ENCODE assay signal across 8 cellular contexts in the genomic region with DNA sequence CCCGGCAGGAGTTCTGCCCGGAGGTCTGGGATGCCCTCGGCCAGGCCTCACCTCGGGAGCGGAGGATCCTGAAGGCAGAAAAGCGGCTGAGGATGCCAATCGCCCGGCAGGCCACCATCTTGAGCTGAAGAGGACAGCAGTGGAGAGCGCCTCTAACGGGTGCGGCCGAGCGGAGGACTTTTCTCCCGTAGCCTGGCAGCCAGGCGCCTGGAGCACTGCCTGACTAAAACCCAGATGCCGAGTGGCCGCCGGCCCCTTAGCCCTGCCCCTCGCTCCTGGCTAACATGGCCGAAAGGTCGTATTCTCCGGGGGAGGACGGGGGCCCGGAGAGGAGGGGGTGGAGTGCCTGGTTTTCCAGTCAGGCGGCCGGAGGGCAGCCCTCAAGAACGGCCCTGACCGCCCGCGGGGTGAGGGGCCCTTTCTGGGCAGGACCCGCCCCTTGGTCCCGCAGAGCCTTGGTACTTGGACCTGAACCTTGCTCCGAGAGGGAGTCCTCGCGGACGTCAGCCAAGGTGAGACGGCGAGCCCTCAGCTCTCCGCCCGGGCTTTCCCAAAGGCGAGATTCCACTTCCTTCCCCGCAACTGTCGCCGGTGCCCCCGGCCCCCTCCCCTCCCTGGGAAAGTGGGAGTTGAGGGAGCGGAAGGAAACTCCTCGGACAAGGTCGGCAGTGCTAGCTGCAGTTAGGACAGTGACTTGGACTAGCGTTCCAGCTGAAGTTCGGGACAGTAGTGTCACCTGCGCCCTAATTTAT. TPM values are rescaled to one million over a fixed set of nuclear protein-coding genes. Genes with fewer than 3 reads are reported as not detected.
DNase-seq lines count a peak whose midpoint lies in the region; ATAC-seq and TF ChIP-seq lines count a peak whose summit lies in the region.

Gene HADHA, minus strand, starts transcription at position 154 of the 752 bp plus-strand sequence. Its CDS starts 36 bp downstream, at position 118.
Gene HADHB, plus strand, starts transcription at position 461 of the 752 bp plus-strand sequence. CDS start 9,316 bp downstream, outside the sequence.

- peak within 1 kb of the TSS; percentile 82 for H2AFZ ChIP-seq in Karpas-422 (ENCODE audit: low read length)

- H3K4me1 Mint-ChIP-seq in natural killer cell = peaks cover 56 to 60% of the 10 kb centered on the region in 2 donors

- no peaks in the 10 kb centered on the region for H3K9me3 Mint-ChIP-seq in natural killer cell

- no peaks in the 10 kb centered on the region for H3K9me3 ChIP-seq in Karpas-422 (ENCODE audit: low read length)

- ATAC-seq in GM21786 (IDR thresholded peaks at IDR 0.05; ENCODE audit: unreplicated experiment) = peak; percentile 60
- ATAC-seq in natural killer cell = peak; percentile 82 to 94 (median 87)

- H3K36me3 ChIP-seq in Karpas-422 (ENCODE audit: insufficient read depth, low read length) = no peaks in the 10 kb centered on the region

- TF ChIP-seq CTCF in fibroblast of mammary gland (conservative IDR thresholded peaks at IDR 0.05; ENCODE audit: control insufficient read depth, insufficient read depth, low read depth, low read length) = no peak
- no peak for TF ChIP-seq CTCF in natural killer cell (IDR thresholded peaks at IDR 0.05)

- no peaks in the 10 kb centered on the region for H3K9me2 ChIP-seq in Karpas-422 (replicated peaks; ENCODE audit: insufficient read depth, low read length)

- no peaks in the 10 kb centered on the region for H3K36me3 Mint-ChIP-seq in natural killer cell

- H3K4me3 ChIP-seq in Karpas-422 (ENCODE audit: low read length) (peak within 1 kb of the TSS; percentile 95), fibroblast of mammary gland (ENCODE audit: control insufficient read depth, low read depth, low read length) (peak within 1 kb of the TSS; percentile 97)

- H3K27me3 ChIP-seq in Karpas-422 (ENCODE audit: low read length) = no peaks in the 10 kb centered on the region

- H3K27ac ChIP-seq in Karpas-422 (ENCODE audit: low read length) = peak within 1 kb of the TSS; percentile 81

- peak within 1 kb of the TSS; percentile 95 for H3K4me2 ChIP-seq in Karpas-422 (ENCODE audit: low read depth, low read length, poor library complexity, severe bottlenecking)

- intact Hi-C loops in natural killer cell (cut with micrococcal nuclease) = loop anchor here (1.0 to 2.0 kb wide), 3 partner anchors 54 to 101 kb away; no protein-coding TSS in a partner anchor

- H3K4me1 ChIP-seq in Karpas-422 (ENCODE audit: low read length) = peaks cover 56% of the 10 kb centered on the region

- no peaks in the 10 kb centered on the region; the same call in 1 of the 2 replicates for H4K20me1 ChIP-seq in Karpas-422 (ENCODE audit: insufficient read depth, low read depth, low read length)

- peak within 1 kb of the TSS; percentile 100 for H3K4me3 Mint-ChIP-seq in natural killer cell

- peak; percentile 93 for DNase-seq in Daoy (ENCODE audit: low read depth)
- peak; percentile 93 for DNase-seq in Karpas-422
- peak; percentile 92 for DNase-seq in RPMI8226
- peak; percentile 61 to 72 for DNase-seq in activated T-helper 1 cell treated with anti-CD3 and anti-CD28 coated beads, Interleukin-2, amount 50 U/mL, for 16 hours (ENCODE audit: low read depth in 1 of 2, low spot score in 1 of 2)
- peak; percentile 91 for DNase-seq in fibroblast of mammary gland (ENCODE audit: low read depth)
- DNase-seq in natural killer cell = peak; percentile 83
- peak; percentile 84 for DNase-seq in stimulated activated naive CD4-positive, alpha-beta T cell treated with Interleukin-2 at 50 U/mL for 16 hours (lab: John Stamatoyannopoulos, UW)

- H3K9ac ChIP-seq in Karpas-422 (ENCODE audit: low read length) = peak within 1 kb of the TSS; percentile 89

- H3K27me3 Mint-ChIP-seq in natural killer cell (ENCODE audit: low read depth in 2 of 2) = no peaks in the 10 kb centered on the region

- H3K79me2 ChIP-seq in Karpas-422 (ENCODE audit: low read length) = peaks cover 96% of the 10 kb centered on the region

- H3K27ac Mint-ChIP-seq in natural killer cell = peak within 1 kb of the TSS; percentile 91 to 95

RNA-seq across cellular contexts. Expression of gene HADHA, which starts in this region (rescaled TPM):
- 89.7 and 101 TPM in 2 replicates for total RNA-seq in Daoy (2014; rRNA removed; shearing (Covaris generic))
- 99.9 and 113 TPM in 2 replicates for total RNA-seq in Karpas-422 (2014; rRNA removed; shearing (Covaris generic); ENCODE audit: low replicate concordance)
- 10 to 100 TPM; 66.6 to 76.1 (median 68.9) TPM for total RNA-seq in natural killer cell

RNA-seq across cellular contexts. Expression of gene HADHB, which starts in this region (rescaled TPM):
- 83.9 and 97.4 TPM in 2 replicates for total RNA-seq in Daoy (2014; rRNA removed; shearing (Covaris generic))
- total RNA-seq in Karpas-422 (2014; rRNA removed; shearing (Covaris generic); ENCODE audit: low replicate concordance) = 40.7 and 48.8 TPM in 2 replicates
- total RNA-seq in natural killer cell = 10 to 100 TPM; 43.1 to 58.8 (median 53.0) TPM

Comparison
In these comparisons a context has a peak if more than half of its experiments do, and no peak if none do; other contexts are left out.
1. Peak in every context shown above with its lines: DNase-seq, ATAC-seq, H3K4me3 ChIP-seq and H3K27ac ChIP-seq.